ENCODE assay signal across 34 cellular contexts in genomic region chr1:225561675-225562074, GRCh38.
"Had no signal": no experiment of that assay in that cellular context is flagged by ENCODE, and none has a peak within 500 bp of the region (broad histone marks: within the 10 kb centered on the region; RNA-seq: fewer than 3 reads in every experiment).

No MANE protein-coding gene starts in this region.

- H3K27ac Mint-ChIP-seq: activated CD8-positive, alpha-beta memory T cell treated with anti-CD3 and anti-CD28 coated beads, Interleukin-2, amount 10 ng/mL, durations not matched to agents 7 days and 5 days; activated CD8-positive, alpha-beta T cell treated with anti-CD3 and anti-CD28 coated beads for 36 hours; activated naive CD4-positive, alpha-beta T cell treated with anti-CD3 and anti-CD28 coated beads for 36 hours; activated naive CD4-positive, alpha-beta T cell treated with anti-CD3 and anti-CD28 coated beads, Interleukin-2, amount 50 U/mL, for 24 hours; activated naive CD8-positive, alpha-beta T cell treated with anti-CD3 and anti-CD28 coated beads for 36 hours; activated naive CD8-positive, alpha-beta T cell treated with anti-CD3 and anti-CD28 coated beads, Interleukin-2, amount 50 U/mL, for 24 hours; activated T-helper 1 cell treated with anti-CD3 and anti-CD28 coated beads, Interleukin-12 subunit alpha, Interleukin-12 subunit beta, Interleukin-2, Interleukin-4 antibody, amounts not matched to agents 30 ng/mL and 10 ng/mL and 1 ng/mL, durations not matched to agents 14 hours and 24 hours and 36 hours; activated T-helper 2 cell treated with anti-CD3 and anti-CD28 coated beads, Interferon-gamma antibody, Interleukin-2, Interleukin-4, amounts not matched to agents 10 μg/mL and 5 μg/mL and 100 μg/mL, durations not matched to agents 14 hours and 24 hours and 36 hours; brain; T-helper 17 cell; T-helper 2 cell treated with Interferon-gamma antibody and Interleukin-4, amounts not matched to agents 5 μg/mL and 100 μg/mL, for 36 hours had no signal

- DNase-seq: activated CD4-positive, alpha-beta T cell treated with anti-CD3 and anti-CD28 coated beads for 4 hours; activated CD4-positive, alpha-beta T cell treated with anti-CD3 and anti-CD28 coated beads, Interleukin-2, amount 50 U/mL, for 1 hour; activated CD4-positive, alpha-beta T cell treated with anti-CD3 and anti-CD28 coated beads, Interleukin-2, amount 50 U/mL, for 48 hours; activated CD4-positive, CD25-positive, alpha-beta regulatory T cell; activated CD4-positive, CD25-positive, alpha-beta regulatory T cell treated with anti-CD3 and anti-CD28 coated beads, Interleukin-2, amount 50 U/mL, for 72 hours; activated CD8-positive, alpha-beta memory T cell treated with anti-CD3 and anti-CD28 coated beads, Interleukin-2, amount 10 ng/mL, durations not matched to agents 7 days and 5 days; activated CD8-positive, alpha-beta memory T cell treated with anti-CD3 and anti-CD28 coated beads, Interleukin-2, amount 50 U/mL, for 4 hours; activated CD8-positive, alpha-beta T cell treated with anti-CD3 and anti-CD28 coated beads for 36 hours; activated effector memory CD4-positive, alpha-beta T cell treated with anti-CD3 and anti-CD28 coated beads, Interleukin-2, amount 50 U/mL, for 16 hours; activated naive CD4-positive, alpha-beta T cell treated with anti-CD3 and anti-CD28 coated beads for 36 hours; activated naive CD8-positive, alpha-beta T cell treated with anti-CD3 and anti-CD28 coated beads for 36 hours; activated naive CD8-positive, alpha-beta T cell treated with anti-CD3 and anti-CD28 coated beads, Interleukin-2, amount 50 U/mL, for 24 hours; activated T-cell treated with anti-CD3 and anti-CD28 coated beads, Interleukin-2, amount 50 U/mL, for 1 hour; activated T-cell treated with anti-CD3 and anti-CD28 coated beads, Interleukin-2, amount 50 U/mL, for 48 hours; adrenal gland; colonic mucosa; effector CD8-positive, alpha-beta T cell; foreskin keratinocyte; gastrocnemius medialis; glutamatergic neuron; heart left ventricle; T-helper 1 cell; T-helper 17 cell; T1000; WERI-Rb-1 had no signal

- H3K4me3 Mint-ChIP-seq: activated CD8-positive, alpha-beta memory T cell treated with anti-CD3 and anti-CD28 coated beads, Interleukin-2, amount 10 ng/mL, durations not matched to agents 7 days and 5 days; activated CD8-positive, alpha-beta T cell treated with anti-CD3 and anti-CD28 coated beads for 36 hours; activated naive CD4-positive, alpha-beta T cell treated with anti-CD3 and anti-CD28 coated beads for 36 hours; activated naive CD4-positive, alpha-beta T cell treated with anti-CD3 and anti-CD28 coated beads, Interleukin-2, amount 50 U/mL, for 24 hours; activated naive CD8-positive, alpha-beta T cell treated with anti-CD3 and anti-CD28 coated beads for 36 hours; activated naive CD8-positive, alpha-beta T cell treated with anti-CD3 and anti-CD28 coated beads, Interleukin-2, amount 50 U/mL, for 24 hours; activated T-helper 1 cell treated with anti-CD3 and anti-CD28 coated beads, Interleukin-12 subunit alpha, Interleukin-12 subunit beta, Interleukin-2, Interleukin-4 antibody, amounts not matched to agents 30 ng/mL and 10 ng/mL and 1 ng/mL, durations not matched to agents 14 hours and 24 hours and 36 hours; brain; central memory CD8-positive, alpha-beta T cell; T-helper 17 cell; T-helper 2 cell treated with Interferon-gamma antibody and Interleukin-4, amounts not matched to agents 5 μg/mL and 100 μg/mL, for 36 hours had no signal

- H3K4me3 ChIP-seq: adrenal gland, ascending aorta, colonic mucosa, gastrocnemius medialis, heart left ventricle had no signal

- H3K9me3 Mint-ChIP-seq: activated naive CD4-positive, alpha-beta T cell treated with anti-CD3 and anti-CD28 coated beads for 36 hours; activated naive CD4-positive, alpha-beta T cell treated with anti-CD3 and anti-CD28 coated beads, Interleukin-2, amount 50 U/mL, for 24 hours; activated naive CD8-positive, alpha-beta T cell treated with anti-CD3 and anti-CD28 coated beads for 36 hours; activated naive CD8-positive, alpha-beta T cell treated with anti-CD3 and anti-CD28 coated beads, Interleukin-2, amount 50 U/mL, for 24 hours; central memory CD8-positive, alpha-beta T cell; T-helper 2 cell treated with Interferon-gamma antibody and Interleukin-4, amounts not matched to agents 5 μg/mL and 100 μg/mL, for 36 hours had no signal

- H3K4me1 ChIP-seq: colonic mucosa, foreskin keratinocyte had no signal

- FAIRE-seq: bronchial epithelial cell had no signal

- ATAC-seq: activated CD8-positive, alpha-beta memory T cell treated with anti-CD3 and anti-CD28 coated beads, Interleukin-2, amount 10 ng/mL, durations not matched to agents 7 days and 5 days; activated CD8-positive, alpha-beta T cell treated with anti-CD3 and anti-CD28 coated beads for 36 hours; activated naive CD8-positive, alpha-beta T cell treated with anti-CD3 and anti-CD28 coated beads, Interleukin-2, amount 50 U/mL, for 24 hours; esophagus mucosa; foreskin keratinocyte; gastrocnemius medialis; heart left ventricle; T-helper 17 cell had no signal

- H3K9me3 ChIP-seq: colonic mucosa had no signal

- H3K27ac ChIP-seq: adrenal gland, ascending aorta, colonic mucosa, foreskin keratinocyte, gastrocnemius medialis, heart left ventricle, WERI-Rb-1 had no signal

- H3K27me3 ChIP-seq: adrenal gland, ascending aorta, colonic mucosa, foreskin keratinocyte, gastrocnemius medialis, heart left ventricle had no signal

- H3K27me3 Mint-ChIP-seq: activated naive CD8-positive, alpha-beta T cell treated with anti-CD3 and anti-CD28 coated beads, Interleukin-2, amount 50 U/mL, for 24 hours; brain had no signal

- H3K36me3 Mint-ChIP-seq: activated CD8-positive, alpha-beta memory T cell treated with anti-CD3 and anti-CD28 coated beads, Interleukin-2, amount 10 ng/mL, durations not matched to agents 7 days and 5 days; activated naive CD4-positive, alpha-beta T cell treated with anti-CD3 and anti-CD28 coated beads, Interleukin-2, amount 50 U/mL, for 24 hours; activated naive CD8-positive, alpha-beta T cell treated with anti-CD3 and anti-CD28 coated beads for 36 hours had no signal

- H3K4me1 Mint-ChIP-seq: activated CD8-positive, alpha-beta memory T cell treated with anti-CD3 and anti-CD28 coated beads, Interleukin-2, amount 10 ng/mL, durations not matched to agents 7 days and 5 days; activated naive CD4-positive, alpha-beta T cell treated with anti-CD3 and anti-CD28 coated beads, Interleukin-2, amount 50 U/mL, for 24 hours; activated naive CD8-positive, alpha-beta T cell treated with anti-CD3 and anti-CD28 coated beads for 36 hours; activated naive CD8-positive, alpha-beta T cell treated with anti-CD3 and anti-CD28 coated beads, Interleukin-2, amount 50 U/mL, for 24 hours; central memory CD8-positive, alpha-beta T cell; T-helper 17 cell had no signal

- H3K36me3 ChIP-seq: adrenal gland, colonic mucosa had no signal
